Comparison of ENCODE assay signal across 8 cellular contexts in the genomic region with DNA sequence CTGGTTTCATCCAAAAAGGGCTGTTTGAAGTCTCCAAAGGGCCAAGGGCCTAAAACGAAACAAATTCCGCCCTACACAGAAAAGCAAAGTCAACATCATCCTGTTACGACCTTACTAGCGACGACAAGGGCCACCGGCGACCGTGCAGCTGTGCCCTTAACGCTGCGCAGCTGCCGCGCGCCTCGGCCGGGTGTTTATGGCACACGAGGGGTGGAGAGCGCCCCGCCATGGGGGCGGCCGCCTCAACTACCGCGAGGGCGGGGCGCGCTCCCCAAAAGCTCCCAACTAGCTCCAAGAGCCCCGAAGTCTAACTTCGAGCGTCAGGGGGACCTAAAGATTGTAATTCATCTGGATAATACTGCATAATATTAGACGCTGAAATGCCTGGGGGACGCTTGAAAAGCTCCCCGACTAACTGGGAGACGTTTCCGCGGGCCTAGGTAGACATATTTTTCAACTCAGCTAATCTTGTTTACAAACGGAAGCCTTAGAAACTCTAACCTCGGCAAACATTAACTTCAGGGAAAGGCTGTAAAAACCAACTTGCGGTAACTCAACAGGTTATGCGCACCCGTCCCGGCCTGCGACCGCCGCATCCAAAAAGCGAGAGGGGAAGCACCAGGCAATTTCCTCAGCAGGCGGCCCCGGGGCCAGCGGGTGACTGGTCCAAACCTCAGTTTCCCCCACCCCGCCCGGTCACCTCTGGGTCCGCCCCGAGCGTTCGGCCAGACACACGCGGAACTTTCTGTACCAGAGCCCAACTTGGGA. TPM values are rescaled to one million over a fixed set of nuclear protein-coding genes. Genes with fewer than 3 reads are reported as not detected.
DNase-seq lines count a peak whose midpoint lies in the region; ATAC-seq and TF ChIP-seq lines count a peak whose summit lies in the region.

No MANE protein-coding gene starts in this region.

- H4K20me1 ChIP-seq in DOHH2 (ENCODE audit: control insufficient read depth, insufficient read depth, low read depth, low read length) = peaks cover 28% of the 10 kb centered on the region

- H3K4me1 Mint-ChIP-seq in activated naive CD4-positive, alpha-beta T cell treated with anti-CD3 and anti-CD28 coated beads, Interleukin-2, amount 50 U/mL, for 24 hours = peaks cover 77% of the 10 kb centered on the region

- H3K4me1 ChIP-seq in DOHH2 (ENCODE audit: control insufficient read depth, low read length) (peaks cover 67% of the 10 kb centered on the region), SJCRH30 (peaks cover 19% of the 10 kb centered on the region), heart left ventricle (peaks cover 0 to 64% (median 18%) of the 10 kb centered on the region in 12 donors)

- peaks cover 17% of the 10 kb centered on the region for H3K36me3 Mint-ChIP-seq in activated naive CD4-positive, alpha-beta T cell treated with anti-CD3 and anti-CD28 coated beads, Interleukin-2, amount 50 U/mL, for 24 hours

- ATAC-seq in GM21529 (IDR thresholded peaks at IDR 0.05; ENCODE audit: unreplicated experiment) (peak; percentile 60), heart left ventricle (peak; percentile 63 to 87 (median 76))

- 0% methylated on average over 28 to 55 of the region's 55 CpGs for WGBS in heart left ventricle, 4 donors

- peak; percentile 73 to 79 for DNase-seq in SJCRH30
- peak; percentile 55 to 81 (median 64) for DNase-seq in heart left ventricle
- peak; percentile 87 for DNase-seq in posterior vena cava (ENCODE audit: low spot score)
- peak; percentile 58 for DNase-seq in ureter (ENCODE audit: low spot score)

- no peaks in the 10 kb centered on the region for H3K27me3 Mint-ChIP-seq in activated naive CD4-positive, alpha-beta T cell treated with anti-CD3 and anti-CD28 coated beads, Interleukin-2, amount 50 U/mL, for 24 hours

- TF ChIP-seq CTCF in DOHH2 (IDR thresholded peaks at IDR 0.05; ENCODE audit: low read depth, low read length, poor library complexity, severe bottlenecking) (peak; percentile 62), heart left ventricle (IDR thresholded peaks at IDR 0.05) (peak in 5 of 12 donors; percentile 10 to 43 (median 25))

- TF ChIP-seq RAD21 in Ishikawa (IDR thresholded peaks at IDR 0.05; ENCODE audit: low read depth) = no peak

- H3K9me3 Mint-ChIP-seq in activated naive CD4-positive, alpha-beta T cell treated with anti-CD3 and anti-CD28 coated beads, Interleukin-2, amount 50 U/mL, for 24 hours = no peaks in the 10 kb centered on the region

- no peak for TF ChIP-seq POLR2A in heart left ventricle (IDR thresholded peaks at IDR 0.05)

- peak overlapping the region; percentile 76 for H3K4me2 ChIP-seq in DOHH2 (ENCODE audit: low read length)

- H3K36me3 ChIP-seq in DOHH2 (ENCODE audit: control insufficient read depth, low read length) = peaks cover 54% of the 10 kb centered on the region
- peaks cover 9% of the 10 kb centered on the region; the same call in 1 of the 2 replicates for H3K36me3 ChIP-seq in SJCRH30
- peaks cover 0 to 17% (median 5%) of the 10 kb centered on the region in 9 donors for H3K36me3 ChIP-seq in heart left ventricle

- H3K27me3 ChIP-seq in DOHH2 (ENCODE audit: control insufficient read depth, low read length) = no peaks in the 10 kb centered on the region
- H3K27me3 ChIP-seq in SJCRH30 = no peaks in the 10 kb centered on the region
- no peaks in the 10 kb centered on the region for H3K27me3 ChIP-seq in heart left ventricle

- H3F3A ChIP-seq in DOHH2 (ENCODE audit: control insufficient read depth, insufficient read depth) = peaks cover 17% of the 10 kb centered on the region

- no peak for TF ChIP-seq EP300 in Ishikawa (IDR thresholded peaks at IDR 0.05; ENCODE audit: borderline replicate concordance)

- intact Hi-C loops in heart left ventricle (cut with DNase I) (loop anchor here in 6 of 10 donors (2.0 to 10.0 kb wide), 4 partner anchors 60 to 107 kb away; partner anchors contain the start of gene BIRC2 (in 5 of the 6)), posterior vena cava (cut with DNase I) (no loop called here)

- H3K27ac Mint-ChIP-seq in activated naive CD4-positive, alpha-beta T cell treated with anti-CD3 and anti-CD28 coated beads, Interleukin-2, amount 50 U/mL, for 24 hours = peak overlapping the region; percentile 97

- H3K79me2 ChIP-seq in DOHH2 (ENCODE audit: control insufficient read depth, low read length) = peaks cover 60% of the 10 kb centered on the region

- H3K27ac ChIP-seq in DOHH2 (ENCODE audit: low read depth, low read length) = peak overlapping the region; percentile 92
- peak overlapping the region; percentile 91 for H3K27ac ChIP-seq in SJCRH30
- H3K27ac ChIP-seq in heart left ventricle = peak overlapping the region; percentile 6 to 94 (median 85)

- peak overlapping the region; percentile 94 for H3K4me3 Mint-ChIP-seq in activated naive CD4-positive, alpha-beta T cell treated with anti-CD3 and anti-CD28 coated beads, Interleukin-2, amount 50 U/mL, for 24 hours

- no peaks in the 10 kb centered on the region for H3K9me2 ChIP-seq in DOHH2 (replicated peaks; ENCODE audit: control insufficient read depth, low read length)

- H3K9me3 ChIP-seq in DOHH2 (ENCODE audit: control insufficient read depth, insufficient read depth, low read length) = no peaks in the 10 kb centered on the region
- no peaks in the 10 kb centered on the region for H3K9me3 ChIP-seq in SJCRH30 (replicated peaks)
- H3K9me3 ChIP-seq in heart left ventricle = no peaks in the 10 kb centered on the region

- H3K4me3 ChIP-seq in DOHH2 (ENCODE audit: low read length) = peak overlapping the region; percentile 82
- H3K4me3 ChIP-seq in SJCRH30 = peak overlapping the region; percentile 99
- peak overlapping the region; percentile 69 to 96 (median 84) for H3K4me3 ChIP-seq in heart left ventricle

TF ChIP-seq in Ishikawa, 13 proteins besides CTCF, POLR2A, EP300 and RAD21:
- TF ChIP-seq REST (IDR thresholded peaks at IDR 0.05; ENCODE audit: low read depth) = no peak
- 0 out of 2 replicates have a peak, but pooled peaks have one; percentile 16 for TF ChIP-seq TEAD4 (IDR thresholded peaks at IDR 0.05)
- no peak for TF ChIP-seq TCF12 (IDR thresholded peaks at IDR 0.05; ENCODE audit: low read depth)
- TF ChIP-seq EGR1 (IDR thresholded peaks at IDR 0.05) = no peak
- TF ChIP-seq USF1 (IDR thresholded peaks at IDR 0.05) = no peak
- TF ChIP-seq MAX (IDR thresholded peaks at IDR 0.05) = peak; percentile 75
- TF ChIP-seq TAF1 (IDR thresholded peaks at IDR 0.05; ENCODE audit: low read depth) = 0 out of 2 replicates have a peak, but pooled peaks have one; percentile 19
- TF ChIP-seq FOXM1 (IDR thresholded peaks at IDR 0.05; ENCODE audit: borderline replicate concordance, low read depth) = no peak
- no peak for TF ChIP-seq YY1 (IDR thresholded peaks at IDR 0.05; ENCODE audit: low read depth)
- TF ChIP-seq CEBPB (IDR thresholded peaks at IDR 0.05) = no peak
- TF ChIP-seq NFIC (IDR thresholded peaks at IDR 0.05) = 0 out of 2 replicates have a peak, but pooled peaks have one; percentile 14
- no peak for TF ChIP-seq CREB1 (IDR thresholded peaks at IDR 0.05; ENCODE audit: low read depth)
- peak; percentile 57; the same call in 1 of the 2 replicates for TF ChIP-seq ZBTB7A (IDR thresholded peaks at IDR 0.05; ENCODE audit: low read depth)

RNA-seq across cellular contexts. Expression of gene TMEM123, which starts 0.7 kb away (rescaled TPM):
- 164 and 188 TPM in 2 replicates for total RNA-seq in SJCRH30 (2014; rRNA removed; shearing (Covaris generic))
- total RNA-seq in heart left ventricle = 100 to 1,000 TPM in 2 of 9 donors, 10 to 100 TPM in 7; 54.5 to 116 (median 81.4) TPM
- polyA plus RNA-seq in heart left ventricle = 10 to 100 TPM; 25.0 to 31.7 TPM
- 100 to 1,000 TPM in 1 of 2 donors, 10 to 100 TPM in 1; 99.5 to 103 TPM for total RNA-seq in posterior vena cava
- total RNA-seq in ureter = 249 TPM

Comparison
In these comparisons a context has a peak if more than half of its experiments do, and no peak if none do; other contexts are left out.
1. Peak in every context shown above with its lines: DNase-seq, ATAC-seq, H3K4me3 ChIP-seq and H3K27ac ChIP-seq.
2. intact Hi-C loops: an anchor here in heart left ventricle (2.0 to 10.0 kb wide); none called in posterior vena cava.